ENCODE assay signal across 18 cellular contexts in genomic region chr6:71077655-71078054, GRCh38.
"Had no signal": no experiment of that assay in that cellular context is flagged by ENCODE, and none has a peak within 500 bp of the region (broad histone marks: within the 10 kb centered on the region; RNA-seq: fewer than 3 reads in every experiment).

No MANE protein-coding gene starts in this region.

- H3K4me3 ChIP-seq: neural progenitor cell, ovary, pancreas, prostate gland, psoas muscle, right atrium auricular region, right lobe of liver, sigmoid colon, skin epidermis, smooth muscle cell, spleen had no signal

- H3K9me3 ChIP-seq: ovary, pancreas, prostate gland, right lobe of liver, sigmoid colon had no signal

- H3K36me3 ChIP-seq: neural progenitor cell, neutrophil, ovary, pancreas, prostate gland, right atrium auricular region, right lobe of liver, sigmoid colon, spleen had no signal

- ATAC-seq: naive thymus-derived CD8-positive, alpha-beta T cell; natural killer cell; natural killer cell treated with Interleukin-12 subunit alpha and Interleukin-12 subunit beta and Interleukin-15 and Interleukin-18, amount 100 ng/mL, for 72 hours; pancreas; psoas muscle; right cardiac atrium; right lobe of liver; sciatic nerve had no signal

- H3K4me1 ChIP-seq: parathyroid adenoma, prostate gland, right lobe of liver had no signal

- H3K27ac ChIP-seq: neural progenitor cell, neutrophil, ovary, pancreas, parathyroid adenoma, prostate gland, psoas muscle, right atrium auricular region, right lobe of liver, sigmoid colon, skin epidermis, spleen had no signal
